1 cellular context compared by ENCODE assay signal in the genomic region with DNA sequence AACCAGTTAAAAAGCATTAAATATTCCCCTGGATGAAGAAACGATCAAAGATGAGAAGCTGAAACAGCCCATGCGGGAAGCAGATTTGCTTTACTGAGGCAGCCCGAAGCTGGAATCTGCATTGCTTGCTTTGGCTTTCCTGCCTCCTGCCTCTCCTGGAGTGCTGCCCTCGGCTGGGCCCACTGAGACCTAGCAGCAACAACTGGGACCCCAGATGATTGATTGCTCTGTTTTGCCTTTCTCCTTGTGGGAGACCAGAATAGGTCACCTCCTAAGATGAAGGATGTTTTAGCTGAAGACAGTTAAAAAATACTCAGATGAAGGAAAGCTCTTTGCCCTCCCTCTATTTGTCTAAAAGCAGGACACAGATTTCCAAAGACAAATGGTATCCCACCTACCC.
TF ChIP-seq lines count a peak whose summit lies in the region.

No MANE protein-coding gene starts in this region.

TF ChIP-seq in GM12878, 131 proteins besides CTCF, POLR2A, EP300 and RAD21:
- TF ChIP-seq SMC3 (IDR thresholded peaks at IDR 0.05; ENCODE audit: borderline replicate concordance, low read length): no peak
- TF ChIP-seq RAD51 (IDR thresholded peaks at IDR 0.05): no peak
- TF ChIP-seq HDAC2 (IDR thresholded peaks at IDR 0.05): no peak
- no peak for TF ChIP-seq BACH1 (IDR thresholded peaks at IDR 0.05; ENCODE audit: borderline replicate concordance)
- no peak for TF ChIP-seq MTA2 (IDR thresholded peaks at IDR 0.05; ENCODE audit: low read depth)
- TF ChIP-seq SP1 (IDR thresholded peaks at IDR 0.05; ENCODE audit: low read depth, low read length): no peak
- TF ChIP-seq SMAD5 (IDR thresholded peaks at IDR 0.05; ENCODE audit: low read depth): no peak
- TF ChIP-seq TBL1XR1 (IDR thresholded peaks at IDR 0.05; ENCODE audit: low read depth, low read length): no peak
